In the genomic region with DNA sequence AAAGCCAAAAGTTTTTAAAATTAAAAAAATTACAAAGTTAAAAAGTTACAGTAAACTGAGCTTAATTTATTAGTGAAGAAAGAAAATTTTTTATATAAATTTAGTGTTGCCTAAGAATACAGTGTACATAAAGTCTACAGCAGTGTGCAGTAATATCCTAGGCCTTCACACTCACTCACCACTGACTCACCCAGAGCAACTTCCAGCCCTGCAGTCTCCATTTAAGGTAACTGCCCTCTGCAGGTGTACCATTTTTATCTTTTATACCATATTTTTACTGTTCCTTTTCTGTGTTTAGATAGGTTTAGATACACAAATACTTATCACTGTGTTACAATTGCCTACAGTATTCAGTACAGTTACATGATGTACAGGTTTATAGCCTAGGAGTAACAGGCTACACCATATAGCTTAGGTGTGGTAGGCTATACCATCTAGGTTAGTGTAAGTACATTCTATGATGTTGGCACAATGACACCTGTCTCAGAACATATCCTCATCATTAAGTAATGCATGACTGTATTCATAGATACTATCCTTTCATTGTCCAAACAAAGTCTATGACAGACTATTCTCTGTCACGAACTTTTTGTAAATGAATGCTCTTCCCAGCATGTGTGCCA, we compare ENCODE assay signal across 16 cellular contexts.
A peak's percentile ranks its signal among the peaks of the same experiment; 100 is the strongest.
DNase-seq lines count a peak whose midpoint lies in the region; ATAC-seq, FAIRE-seq and TF ChIP-seq lines count a peak whose summit lies in the region.
"Had no signal": no experiment of that assay in that cellular context is flagged by ENCODE, and none has a peak within 500 bp of the region (broad histone marks: within the 10 kb centered on the region; RNA-seq: fewer than 3 reads in every experiment).

No MANE protein-coding gene starts in this region.

- CTCF ChIA-PET in PC-3 (lab: Charles Lee): no interaction called here

- FAIRE-seq in bronchial epithelial cell (lab: Jason Lieb, UNC) (no peak), frontal cortex (lab: Jason Lieb, UNC) (peak; percentile 89)
- FAIRE-seq: GM12891, GM19239 had no signal

- H3K4me1 Mint-ChIP-seq in stimulated activated memory B cell treated with anti-CD40 and anti-IgM and Interleukin-4, amounts not matched to agents 10 μg/mL and 1 μg/mL and 100 μg/mL, for 72 hours: no peaks in the 10 kb centered on the region
- no peaks in the 10 kb centered on the region for H3K4me1 Mint-ChIP-seq in chondrocyte (ENCODE audit: low read depth)
- H3K4me1 Mint-ChIP-seq: B cell; CD8-positive, alpha-beta memory T cell had no signal

- ATAC-seq in PC-3: peak; percentile 46; the same call in 1 of the 2 replicates
- ATAC-seq in stimulated activated memory B cell treated with anti-CD40 and anti-IgM and Interleukin-4, amounts not matched to agents 10 μg/mL and 1 μg/mL and 100 μg/mL, for 72 hours: peak; percentile 20

- peaks cover 6% of the 10 kb centered on the region for H3K27me3 Mint-ChIP-seq in stimulated activated memory B cell treated with anti-CD40 and anti-IgM and Interleukin-4, amounts not matched to agents 10 μg/mL and 1 μg/mL and 100 μg/mL, for 72 hours
- H3K27me3 Mint-ChIP-seq in chondrocyte (ENCODE audit: low read depth): peaks cover 10% of the 10 kb centered on the region
- H3K27me3 Mint-ChIP-seq: B cell; CD8-positive, alpha-beta memory T cell had no signal

- H3K4me2 ChIP-seq in PC-3 (ENCODE audit: low read length): no peak overlapping the region
- H3K4me2 ChIP-seq: BLaER1 treated with 17β-estradiol and CSF1 and Interleukin-3, amounts not matched to agents 10 nM and 100 nM had no signal

- H3K36me3 ChIP-seq in PC-3 (ENCODE audit: low read depth, low read length) (no peaks in the 10 kb centered on the region), bronchial epithelial cell (ENCODE audit: control insufficient read depth, insufficient read depth, low read length) (no peaks in the 10 kb centered on the region)
- H3K36me3 ChIP-seq: BLaER1 treated with 17β-estradiol and CSF1 and Interleukin-3, amounts not matched to agents 10 nM and 100 nM had no signal

- no peaks in the 10 kb centered on the region for H3K9me3 Mint-ChIP-seq in stimulated activated memory B cell treated with anti-CD40 and anti-IgM and Interleukin-4, amounts not matched to agents 10 μg/mL and 1 μg/mL and 100 μg/mL, for 72 hours
- no peaks in the 10 kb centered on the region for H3K9me3 Mint-ChIP-seq in chondrocyte (ENCODE audit: low read depth)

- no peak overlapping the region for H3K9ac ChIP-seq in PC-3 (ENCODE audit: low read length)
- H3K9ac ChIP-seq: BLaER1 treated with 17β-estradiol and CSF1 and Interleukin-3, amounts not matched to agents 10 nM and 100 nM; GM23248 had no signal

- no peaks in the 10 kb centered on the region for H3K9me3 ChIP-seq in PC-3 (ENCODE audit: low read length)
- H3K9me3 ChIP-seq: BLaER1 treated with 17β-estradiol and CSF1 and Interleukin-3, amounts not matched to agents 10 nM and 100 nM had no signal

- H3K79me2 ChIP-seq in PC-3 (ENCODE audit: low read length): no peaks in the 10 kb centered on the region

- no peak overlapping the region for H2AFZ ChIP-seq in PC-3 (ENCODE audit: low read length)
- H2AFZ ChIP-seq: GM23248 had no signal

- H3K27ac Mint-ChIP-seq in stimulated activated memory B cell treated with anti-CD40 and anti-IgM and Interleukin-4, amounts not matched to agents 10 μg/mL and 1 μg/mL and 100 μg/mL, for 72 hours: no peak overlapping the region
- H3K27ac Mint-ChIP-seq in chondrocyte (ENCODE audit: unreplicated experiment): no peak overlapping the region
- H3K27ac Mint-ChIP-seq: B cell had no signal

- no peaks in the 10 kb centered on the region for H3F3A ChIP-seq in PC-3 (ENCODE audit: low read length, unreplicated experiment)

- H3K27me3 ChIP-seq in PC-3 (ENCODE audit: low read length) (peaks cover 8% of the 10 kb centered on the region; the same call in 1 of the 2 replicates), bronchial epithelial cell (ENCODE audit: control insufficient read depth, insufficient read depth, low read length) (no peaks in the 10 kb centered on the region)
- H3K27me3 ChIP-seq: BLaER1 treated with 17β-estradiol and CSF1 and Interleukin-3, amounts not matched to agents 10 nM and 100 nM had no signal

- H3K9me2 ChIP-seq in PC-3 (replicated peaks; ENCODE audit: low read length): no peaks in the 10 kb centered on the region

- no peak overlapping the region for H3K27ac ChIP-seq in PC-3 (ENCODE audit: low read length)
- H3K27ac ChIP-seq: BLaER1 treated with 17β-estradiol and CSF1 and Interleukin-3, amounts not matched to agents 10 nM and 100 nM; GM23248; HL-60 had no signal

- POLR2A ChIA-PET in PC-3 (lab: Charles Lee; ENCODE audit: unreplicated experiment): no interaction called here

- H3K4me3 Mint-ChIP-seq in stimulated activated memory B cell treated with anti-CD40 and anti-IgM and Interleukin-4, amounts not matched to agents 10 μg/mL and 1 μg/mL and 100 μg/mL, for 72 hours: no peak overlapping the region
- H3K4me3 Mint-ChIP-seq in chondrocyte (ENCODE audit: unreplicated experiment): no peak overlapping the region
- H3K4me3 Mint-ChIP-seq: B cell; CD8-positive, alpha-beta memory T cell had no signal

- H3K4me3 ChIP-seq in PC-3 (ENCODE audit: low read length) (no peak overlapping the region), bronchial epithelial cell (ENCODE audit: low read depth, low read length) (no peak overlapping the region)
- H3K4me3 ChIP-seq: BLaER1 treated with 17β-estradiol and CSF1 and Interleukin-3, amounts not matched to agents 10 nM and 100 nM; GM23248 had no signal

- TF ChIP-seq CTCF in PC-3 (conservative IDR thresholded peaks at IDR 0.05; ENCODE audit: low read depth, low read length): no peak
- TF ChIP-seq CTCF in bronchial epithelial cell (IDR thresholded peaks at IDR 0.05; ENCODE audit: insufficient read depth, low read length, severe bottlenecking): no peak
- TF ChIP-seq CTCF in chondrocyte (IDR thresholded peaks at IDR 0.05): no peak

- BruUV-seq in PC-3 (replicated peaks; lab: Mats Ljungman, UMichigan): no TSS peak

- H3K36me3 Mint-ChIP-seq in stimulated activated memory B cell treated with anti-CD40 and anti-IgM and Interleukin-4, amounts not matched to agents 10 μg/mL and 1 μg/mL and 100 μg/mL, for 72 hours: no peaks in the 10 kb centered on the region
- H3K36me3 Mint-ChIP-seq in chondrocyte (ENCODE audit: low read depth): no peaks in the 10 kb centered on the region
- H3K36me3 Mint-ChIP-seq: CD8-positive, alpha-beta memory T cell had no signal

- H3K4me1 ChIP-seq in PC-3 (ENCODE audit: insufficient read depth, low read length): no peaks in the 10 kb centered on the region
- H3K4me1 ChIP-seq: BLaER1 treated with 17β-estradiol and CSF1 and Interleukin-3, amounts not matched to agents 10 nM and 100 nM had no signal

- intact Hi-C loops in PC-3 (cut with micrococcal nuclease): no loop called here

- H4K20me1 ChIP-seq in PC-3 (ENCODE audit: low read length): no peaks in the 10 kb centered on the region
- H4K20me1 ChIP-seq: BLaER1 treated with 17β-estradiol and CSF1 and Interleukin-3, amounts not matched to agents 10 nM and 100 nM had no signal

- DNase-seq in PC-3: no peak
- peak; percentile 66 for DNase-seq in bronchial epithelial cell (ENCODE audit: low read depth)
- no peak for DNase-seq in frontal cortex (ENCODE audit: low spot score in 2 of 2)
- no peak for DNase-seq in activated naive CD4-positive, alpha-beta T cell treated with Interleukin-2 at 50 U/mL for 16 hours
- no peak for DNase-seq in activated CD4-positive, CD25-positive, alpha-beta regulatory T cell (lab: John Stamatoyannopoulos, UW)
- no peak for DNase-seq in chondrocyte (ENCODE audit: low spot score)
- DNase-seq: CD8-positive, alpha-beta memory T cell; COR-L47; GM23248; HCEC 1CT had no signal
